18 cellular contexts compared by ENCODE assay signal in the genomic region with DNA sequence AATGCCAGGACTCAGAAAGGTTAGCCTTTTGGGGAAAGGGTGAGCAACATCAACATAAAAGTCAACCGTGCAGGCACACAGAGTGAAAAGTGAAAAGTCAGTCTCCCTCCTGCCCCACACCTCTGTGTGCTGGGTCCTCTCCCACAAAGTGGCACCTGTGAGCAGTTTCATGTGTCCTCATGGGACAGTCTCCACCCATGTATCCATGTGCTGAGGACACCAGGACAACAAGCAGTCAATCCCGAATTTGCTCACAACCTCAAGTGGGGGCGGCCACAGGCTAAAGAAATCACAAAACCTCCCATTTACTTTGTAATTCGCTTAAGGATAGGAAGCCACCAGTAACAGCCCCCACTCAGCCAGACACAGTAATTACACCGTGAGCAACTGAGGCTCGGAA.
A peak's percentile ranks its signal among the peaks of the same experiment; 100 is the strongest.
DNase-seq lines count a peak whose midpoint lies in the region; ATAC-seq, FAIRE-seq and TF ChIP-seq lines count a peak whose summit lies in the region.
"Had no signal": no experiment of that assay in that cellular context is flagged by ENCODE, and none has a peak within 500 bp of the region (broad histone marks: within the 10 kb centered on the region; RNA-seq: fewer than 3 reads in every experiment).

No MANE protein-coding gene starts in this region.

- H3K23me2 ChIP-seq in H9 (ENCODE audit: insufficient read length, low read depth, low read length, poor library complexity, severe bottlenecking) (no peaks in the 10 kb centered on the region), H1 (ENCODE audit: low read depth, low read length) (no peaks in the 10 kb centered on the region)

- no peak overlapping the region for H3K9ac ChIP-seq in H9 (ENCODE audit: extremely low read depth, insufficient read length, low read length)
- no peak overlapping the region for H3K9ac ChIP-seq in IMR-90 (ENCODE audit: low read depth, low read length)
- H3K9ac ChIP-seq in H1 (replicated peaks in 1 of 4; ENCODE audit: extremely low read depth in 1 of 4, low read depth in 3 of 4, low read length in 3 of 4), result no peak overlapping the region

- H2BK120ac ChIP-seq in H9 (ENCODE audit: low read depth, low read length, poor library complexity, severe bottlenecking) (no peak overlapping the region), IMR-90 (ENCODE audit: low read depth, low read length) (no peak overlapping the region), H1 (replicated peaks; ENCODE audit: low read depth, low read length) (no peak overlapping the region)

- no peak overlapping the region for H3K4me3 ChIP-seq in IMR-90 (ENCODE audit: insufficient read depth, low read depth, low read length)
- H3K4me3 ChIP-seq in H1 (ENCODE audit: extremely low read depth in 1 of 4, insufficient read depth in 2 of 4, low read depth in 3 of 4, low read length in 4 of 4), result no peak overlapping the region
- H3K4me3 ChIP-seq: GM23338 had no signal

- no peak overlapping the region for H3K4me3 Mint-ChIP-seq in H9
- no peak overlapping the region for H3K4me3 Mint-ChIP-seq in stimulated activated effector memory CD8-positive, alpha-beta T cell treated with anti-CD3 and anti-CD28 coated beads, Interleukin-12 subunit alpha, Interleukin-12 subunit beta, amount 100 ng/mL, for 72 hours
- H3K4me3 Mint-ChIP-seq: B cell; CD4-positive, alpha-beta memory T cell; GM23338 had no signal

- peaks cover 48% of the 10 kb centered on the region for H3K9me1 ChIP-seq in IMR-90 (ENCODE audit: insufficient read depth, low read length)

- CTCF ChIA-PET in IMR-90 (lab: Yijun Ruan, JAX) (no interaction called here), H1 (lab: Charles Lee; ENCODE audit: partially characterized antibody) (interaction anchor here (1.1 to 11.5 kb wide), 8 partner anchors 12 to 146 kb away, joined by 3 to 141 read pairs (median 4); no protein-coding TSS in a partner anchor)

- H3K56ac ChIP-seq in H9 (ENCODE audit: insufficient read length, low read depth, low read length) (no peak overlapping the region), IMR-90 (ENCODE audit: extremely low read depth, insufficient read depth, low read length) (no peak overlapping the region), H1 (replicated peaks; ENCODE audit: insufficient read length, low read depth, low read length) (no peak overlapping the region)

- H3K27ac Mint-ChIP-seq in H9, result peak overlapping the region in 2 of 3 experiments; percentile 53 to 75; a peak in 2 of 7 replicates
- H3K27ac Mint-ChIP-seq in stimulated activated effector memory CD8-positive, alpha-beta T cell treated with anti-CD3 and anti-CD28 coated beads, Interleukin-12 subunit alpha, Interleukin-12 subunit beta, amount 100 ng/mL, for 72 hours, result peak overlapping the region; percentile 13
- H3K27ac Mint-ChIP-seq: B cell, GM23338 had no signal

- H2BK20ac ChIP-seq in H9 (ENCODE audit: low read depth, low read length, poor library complexity, severe bottlenecking) (no peak overlapping the region), IMR-90 (ENCODE audit: low read depth, low read length) (no peak overlapping the region), H1 (ENCODE audit: low read length) (peak overlapping the region; percentile 8; the same call in 1 of the 2 replicates)

- H2BK15ac ChIP-seq in H9 (ENCODE audit: low read depth, low read length), result no peak overlapping the region
- H2BK15ac ChIP-seq in IMR-90 (ENCODE audit: low read depth, low read length), result no peak overlapping the region
- H2BK15ac ChIP-seq in H1 (ENCODE audit: low read length), result no peak overlapping the region

- H3K79me1 ChIP-seq in H9 (ENCODE audit: insufficient read depth, low read depth, low read length, poor library complexity, severe bottlenecking) (no peaks in the 10 kb centered on the region), IMR-90 (ENCODE audit: low read depth in 1 of 2, low read length in 2 of 2) (peaks cover 52 to 99% of the 10 kb centered on the region in 2 experiments), H1 (ENCODE audit: low read depth, low read length) (peaks cover 7% of the 10 kb centered on the region; the same call in 1 of the 2 replicates)

- H3K4me2 ChIP-seq in H9 (ENCODE audit: insufficient read depth, insufficient read length, low read length) (no peak overlapping the region), IMR-90 (ENCODE audit: low read depth, low read length) (no peak overlapping the region), H1 (ENCODE audit: insufficient read depth in 1 of 2, low read depth in 2 of 2, low read length in 2 of 2) (no peak overlapping the region)
- H3K4me2 ChIP-seq: GM23338 had no signal

- no peak for ATAC-seq in IMR-90 (ENCODE audit: low read depth)
- ATAC-seq in stimulated activated effector memory CD8-positive, alpha-beta T cell treated with anti-CD3 and anti-CD28 coated beads, Interleukin-12 subunit alpha, Interleukin-12 subunit beta, amount 100 ng/mL, for 72 hours, result no peak
- ATAC-seq: GM23338 had no signal

- H2BK12ac ChIP-seq in H9 (ENCODE audit: insufficient read length, low read depth, low read length) (no peak overlapping the region), H1 (ENCODE audit: low read depth, low read length) (no peak overlapping the region)

- H3K36me3 ChIP-seq in IMR-90 (ENCODE audit: control insufficient read depth, insufficient read depth, low read length) (no peaks in the 10 kb centered on the region), H1 (ENCODE audit: control insufficient read depth in 2 of 4, insufficient read depth in 4 of 4, low read length in 3 of 4) (no peaks in the 10 kb centered on the region)

- POLR2A ChIA-PET in IMR-90 (lab: Charles Lee; ENCODE audit: unreplicated experiment), result no interaction called here
- POLR2A ChIA-PET in H1 (lab: Charles Lee; ENCODE audit: partially characterized antibody), result no interaction called here

- no peak for FAIRE-seq in H1 (lab: Jason Lieb, UNC)
- FAIRE-seq: A204.1, G401.6, GM12891, HepG2 had no signal

- no peaks in the 10 kb centered on the region for H3K9me3 Mint-ChIP-seq in H9
- no peaks in the 10 kb centered on the region for H3K9me3 Mint-ChIP-seq in stimulated activated effector memory CD8-positive, alpha-beta T cell treated with anti-CD3 and anti-CD28 coated beads, Interleukin-12 subunit alpha, Interleukin-12 subunit beta, amount 100 ng/mL, for 72 hours
- H3K9me3 Mint-ChIP-seq: GM23338 had no signal

- TF ChIP-seq EP300 in H1 (IDR thresholded peaks at IDR 0.05; ENCODE audit: borderline replicate concordance in 1 of 2, low read depth in 2 of 2, low read length in 2 of 2), result no peak

- H3K27ac ChIP-seq in H9 (ENCODE audit: insufficient read length, low read depth, low read length) (no peak overlapping the region), IMR-90 (ENCODE audit: insufficient read depth, low read length) (no peak overlapping the region), H1 (ENCODE audit: low read depth, low read length) (no peak overlapping the region)

- in situ Hi-C loops in IMR-90 (cut with MboI; ENCODE audit: low sequenced_read_pairs), result loop anchor here (25.0 kb wide), 2 partner anchors 145 to 295 kb away; no protein-coding TSS in a partner anchor

- H4K20me1 ChIP-seq in H9 (ENCODE audit: control insufficient read depth, insufficient read depth, insufficient read length), result no peaks in the 10 kb centered on the region
- peaks cover 69% of the 10 kb centered on the region for H4K20me1 ChIP-seq in IMR-90 (ENCODE audit: insufficient read depth, low read length)
- peaks cover 1 to 7% of the 10 kb centered on the region in 2 experiments for H4K20me1 ChIP-seq in H1 (replicated peaks in 1 of 2; ENCODE audit: control insufficient read depth in 1 of 2, insufficient read depth in 2 of 2, low read length in 2 of 2)

- intact Hi-C loops in IMR-90 (cut with micrococcal nuclease), result no loop called here

- H3K4me1 ChIP-seq in H9 (ENCODE audit: insufficient read depth, low read length) (no peaks in the 10 kb centered on the region; the same call in 1 of the 2 replicates), IMR-90 (ENCODE audit: control insufficient read depth, insufficient read depth, low read length) (peaks cover 7% of the 10 kb centered on the region), H1 (replicated peaks in 1 of 4; ENCODE audit: control insufficient read depth in 3 of 4, insufficient read depth in 4 of 4, low read length in 3 of 4) (peaks cover 2 to 5% (median 3%) of the 10 kb centered on the region in 4 experiments; a peak in 4 of 7 replicates)

- TF ChIP-seq RAD21 in IMR-90 (IDR thresholded peaks at IDR 0.05; ENCODE audit: low read length) (no peak), H1 (IDR thresholded peaks at IDR 0.05 in 1 of 2, conservative IDR thresholded peaks at IDR 0.05 in 1 of 2; ENCODE audit: low read depth in 2 of 2, low read length in 2 of 2) (no peak)

- H2AFZ ChIP-seq in H9 (ENCODE audit: low read length) (no peak overlapping the region), IMR-90 (replicated peaks; ENCODE audit: low read length, poor library complexity) (no peak overlapping the region), H1 (ENCODE audit: low read length) (no peak overlapping the region)
- H2AFZ ChIP-seq: GM23338 had no signal

- H2BK5ac ChIP-seq in H9 (ENCODE audit: insufficient read length, low read length) (no peak overlapping the region), IMR-90 (ENCODE audit: low read depth, low read length, poor library complexity, severe bottlenecking) (no peak overlapping the region), H1 (ENCODE audit: low read depth, low read length) (peak overlapping the region; percentile 20)

- BruUV-seq in IMR-90 (replicated peaks; lab: Mats Ljungman, UMichigan), result no TSS peak

- no peaks in the 10 kb centered on the region for H3K36me3 Mint-ChIP-seq in H9 (ENCODE audit: insufficient read depth in 1 of 3, low read depth in 3 of 3)
- H3K36me3 Mint-ChIP-seq in stimulated activated effector memory CD8-positive, alpha-beta T cell treated with anti-CD3 and anti-CD28 coated beads, Interleukin-12 subunit alpha, Interleukin-12 subunit beta, amount 100 ng/mL, for 72 hours, result no peaks in the 10 kb centered on the region
- H3K36me3 Mint-ChIP-seq: CD4-positive, alpha-beta memory T cell had no signal

- H3K14ac ChIP-seq in H9 (ENCODE audit: insufficient read depth, low read length) (no peak overlapping the region), IMR-90 (replicated peaks; ENCODE audit: low read depth, low read length) (no peak overlapping the region), H1 (ENCODE audit: insufficient read length) (no peak overlapping the region)

- H3K4ac ChIP-seq in H9 (ENCODE audit: low read depth, low read length) (no peak overlapping the region), IMR-90 (ENCODE audit: low read depth, low read length) (0 out of 2 replicates have a peak overlapping the region, but pooled peaks have one; percentile 19), H1 (replicated peaks; ENCODE audit: insufficient read length, low read depth, low read length) (no peak overlapping the region)

- no peaks in the 10 kb centered on the region for H3K27me3 ChIP-seq in H9 (ENCODE audit: insufficient read depth, low read length)
- H3K27me3 ChIP-seq in IMR-90 (ENCODE audit: control insufficient read depth, insufficient read depth, low read length), result no peaks in the 10 kb centered on the region
- no peaks in the 10 kb centered on the region for H3K27me3 ChIP-seq in H1 (replicated peaks in 1 of 4; ENCODE audit: control insufficient read depth in 3 of 4, extremely low read depth in 1 of 4, insufficient read depth in 3 of 4, low read length in 3 of 4)

- H3K18ac ChIP-seq in H9 (ENCODE audit: insufficient read length, low read depth, low read length) (no peak overlapping the region), IMR-90 (ENCODE audit: low read depth, low read length) (no peak overlapping the region), H1 (ENCODE audit: extremely low read depth, low read length) (no peak overlapping the region)

- no peak overlapping the region for H3T11ph ChIP-seq in H9 (ENCODE audit: low read length)

- no peak for TF ChIP-seq POLR2A in IMR-90 (IDR thresholded peaks at IDR 0.05; ENCODE audit: low read depth, low read length)
- no peak for TF ChIP-seq POLR2A in H1 (IDR thresholded peaks at IDR 0.05; ENCODE audit: control extremely low read depth in 1 of 2, low read depth in 2 of 2, low read length in 2 of 2)

- H3K23ac ChIP-seq in H9 (ENCODE audit: insufficient read length, low read depth, low read length) (no peak overlapping the region), IMR-90 (ENCODE audit: low read depth, low read length) (no peak overlapping the region), H1 (ENCODE audit: insufficient read length) (no peak overlapping the region)

- H4K8ac ChIP-seq in H9 (replicated peaks; ENCODE audit: insufficient read length, low read depth, low read length) (no peak overlapping the region), IMR-90 (ENCODE audit: low read depth in 2 of 2, low read length in 2 of 2) (no peak overlapping the region), H1 (ENCODE audit: extremely low read depth, insufficient read depth, low read length) (no peak overlapping the region)

- peaks cover 17 to 33% of the 10 kb centered on the region in 2 experiments for H3K4me1 Mint-ChIP-seq in H9
- no peaks in the 10 kb centered on the region for H3K4me1 Mint-ChIP-seq in stimulated activated effector memory CD8-positive, alpha-beta T cell treated with anti-CD3 and anti-CD28 coated beads, Interleukin-12 subunit alpha, Interleukin-12 subunit beta, amount 100 ng/mL, for 72 hours
- H3K4me1 Mint-ChIP-seq: CD4-positive, alpha-beta memory T cell had no signal

- DNase-seq in H9 (peak; percentile 19), IMR-90 (no peak), H1 (ENCODE audit: low read depth in 1 of 2, low spot score in 2 of 2) (peak in 1 of 2 experiments; percentile 35), T-helper 9 cell (no peak), SW480 (ENCODE audit: low spot score) (no peak), HuH-7.5 (ENCODE audit: low spot score) (no peak)
- no peak for DNase-seq in stimulated activated effector memory CD8-positive, alpha-beta T cell treated with anti-CD3 and anti-CD28 coated beads, Interleukin-12 subunit alpha, Interleukin-12 subunit beta, amount 100 ng/mL, for 72 hours (ENCODE audit: low spot score in 2 of 2)
- DNase-seq: C1 segment of cervical spinal cord; CD4-positive, alpha-beta memory T cell; DMS79; HCEC 1CT; KBM-7 had no signal

- H3K79me2 ChIP-seq in H9 (ENCODE audit: insufficient read depth, low read length) (no peaks in the 10 kb centered on the region; the same call in 1 of the 2 replicates), H1 (ENCODE audit: control insufficient read depth in 1 of 2, insufficient read depth in 2 of 2, low read length in 2 of 2) (peaks cover 0 to 5% of the 10 kb centered on the region in 2 experiments; a peak in 1 of 4 replicates)

- H4K91ac ChIP-seq in H9 (ENCODE audit: insufficient read length, low read depth, low read length), result no peak overlapping the region
- H4K91ac ChIP-seq in IMR-90 (ENCODE audit: insufficient read depth, low read depth, low read length), result no peak overlapping the region
- no peak overlapping the region for H4K91ac ChIP-seq in H1 (replicated peaks; ENCODE audit: insufficient read length, low read length)

- H3K27me3 Mint-ChIP-seq in H9 (ENCODE audit: low read depth), result no peaks in the 10 kb centered on the region
- H3K27me3 Mint-ChIP-seq: B cell had no signal

- WGBS in H9 (ENCODE audit: extremely low coverage, insufficient read length, low lambda C conversion rate), result no CpG with 5 or more reads among the region's 6 CpGs
- 80% methylated on average over 1 of the region's 6 CpGs; no CpG with 5 or more reads in 1 of the 2 experiments for WGBS in IMR-90 (ENCODE audit: extremely low coverage in 2 of 2, insufficient read length in 1 of 2), 2 experiments
- 87% methylated on average over 6 of the region's 6 CpGs; no CpG with 5 or more reads in 1 of the 2 experiments for WGBS in H1 (ENCODE audit: extremely low coverage in 1 of 2, insufficient coverage in 1 of 2, insufficient read length in 1 of 2, insufficient replicate concordance in 2 of 2, low coverage in 1 of 2, low lambda C conversion rate in 2 of 2, missing lambda C conversion rate in 1 of 2), 2 experiments

- no peaks in the 10 kb centered on the region for H3K9me3 ChIP-seq in H9 (ENCODE audit: control insufficient read depth, low read depth, low read length)
- H3K9me3 ChIP-seq in IMR-90 (ENCODE audit: control insufficient read depth, insufficient read depth, low read length), result no peaks in the 10 kb centered on the region
- no peaks in the 10 kb centered on the region for H3K9me3 ChIP-seq in H1 (ENCODE audit: insufficient read depth in 2 of 2, low read depth in 1 of 2, low read length in 1 of 2)

- dilution Hi-C loops in IMR-90 (cut with HindIII; ENCODE audit: low sequenced_read_pairs, unreplicated experiment), result no loop called here

- no peak for TF ChIP-seq CTCF in H9 (conservative IDR thresholded peaks at IDR 0.05)
- TF ChIP-seq CTCF in IMR-90 (conservative IDR thresholded peaks at IDR 0.05; ENCODE audit: low read depth, low read length), result no peak
- TF ChIP-seq CTCF in H1 (IDR thresholded peaks at IDR 0.05; ENCODE audit: control extremely low read depth in 1 of 3, insufficient read depth in 1 of 3, low read depth in 1 of 3, low read length in 3 of 3), result no peak

- no peak overlapping the region for H2AK9ac ChIP-seq in IMR-90 (replicated peaks; ENCODE audit: low read depth, low read length, poor library complexity)

- no peak overlapping the region for H2AK5ac ChIP-seq in H9 (ENCODE audit: insufficient read length, low read length)
- peak overlapping the region; percentile 35; the same call in 1 of the 2 replicates for H2AK5ac ChIP-seq in IMR-90 (ENCODE audit: low read depth, low read length)
- H2AK5ac ChIP-seq in H1 (ENCODE audit: low read depth, low read length), result peak overlapping the region; percentile 88; the same call in 1 of the 2 replicates

- H4K5ac ChIP-seq in H9 (ENCODE audit: insufficient read length, low read depth, low read length) (no peak overlapping the region), IMR-90 (ENCODE audit: low read depth, low read length) (no peak overlapping the region), H1 (ENCODE audit: insufficient read length, low read depth, low read length) (no peak overlapping the region)
